14 cellular contexts compared by ENCODE assay signal in genomic region chr11:60872124-60872951, GRCh38. TPM values are rescaled to one million over a fixed set of nuclear protein-coding genes. Genes with fewer than 3 reads are reported as not detected.
A peak's percentile ranks its signal among the peaks of the same experiment; 100 is the strongest.
DNase-seq lines count a peak whose midpoint lies in the region; ATAC-seq and TF ChIP-seq lines count a peak whose summit lies in the region.
"Had no signal": no experiment of that assay in that cellular context is flagged by ENCODE, and none has a peak within 500 bp of the region (broad histone marks: within the 10 kb centered on the region; RNA-seq: fewer than 3 reads in every experiment).

No MANE protein-coding gene starts in this region.

- CTCF ChIA-PET in WTC11 (lab: Charles Lee): interaction anchor here (0.9 to 7.9 kb wide), 9 partner anchors 15 to 109 kb away, joined by 3 to 44 read pairs (median 6); no protein-coding TSS in a partner anchor

- no peak overlapping the region for H3K4me3 Mint-ChIP-seq in WTC11
- H3K4me3 Mint-ChIP-seq: activated CD4-positive, alpha-beta T cell treated with anti-CD3 and anti-CD28 coated beads for 36 hours had no signal

- ATAC-seq in WTC11 (no peak), GM21717 (IDR thresholded peaks at IDR 0.05; ENCODE audit: unreplicated experiment) (no peak)

- no peaks in the 10 kb centered on the region for H3K9me3 Mint-ChIP-seq in WTC11

- no peaks in the 10 kb centered on the region for H3K27me3 ChIP-seq in Peyer's patch
- H3K27me3 ChIP-seq: cardiac muscle cell had no signal

- in situ Hi-C loops in GM13977 (cut with MboI; ENCODE audit: low pct_unique_long_range_greater_than_20kb, low sequenced_read_pairs, unreplicated experiment): no loop called here

- TF ChIP-seq POLR2A in Peyer's patch (IDR thresholded peaks at IDR 0.05): no peak

- H3K27me3 Mint-ChIP-seq in WTC11 (ENCODE audit: low read depth): no peaks in the 10 kb centered on the region
- H3K27me3 Mint-ChIP-seq: activated CD4-positive, alpha-beta T cell treated with anti-CD3 and anti-CD28 coated beads for 36 hours had no signal

- H3K27ac ChIP-seq in Peyer's patch: peak overlapping the region in 3 of 4 donors; percentile 48 to 65 (median 57)
- H3K27ac ChIP-seq: cardiac muscle cell had no signal

- H3K4me3 ChIP-seq in Peyer's patch (no peak overlapping the region), fibroblast of villous mesenchyme (ENCODE audit: low read depth, low read length) (no peak overlapping the region), skeletal muscle cell (ENCODE audit: low read depth, low read length) (no peak overlapping the region)
- H3K4me3 ChIP-seq: cardiac muscle cell, skin epidermis had no signal

- peaks cover 0 to 15% (median 0%) of the 10 kb centered on the region in 4 donors for H3K4me1 ChIP-seq in Peyer's patch

- H3K36me3 ChIP-seq in Peyer's patch: no peaks in the 10 kb centered on the region
- H3K36me3 ChIP-seq: cardiac muscle cell had no signal

- DNase-seq in GM04504 (ENCODE audit: low read depth) (peak; percentile 69), Peyer's patch (peak in 2 of 3 donors; percentile 41 to 55), fibroblast of villous mesenchyme (ENCODE audit: low read depth) (peak; percentile 86), skeletal muscle cell (ENCODE audit: low read depth) (peak; percentile 74), WTC11 (ENCODE audit: low spot score) (no peak), GM13977 (ENCODE audit: low spot score) (no peak), NCI-H1417 (lab: John Stamatoyannopoulos, UW) (no peak)
- DNase-seq: activated CD4-positive, alpha-beta T cell treated with anti-CD3 and anti-CD28 coated beads for 36 hours; NCI-H1417 treated with DMSO at 0.1 percent for 48 hours; stimulated activated naive CD8-positive, alpha-beta T cell treated with anti-CD3 and anti-CD28 coated beads, Interleukin-15, Interleukin-2, amounts not matched to agents 100 U/mL and 50 U/mL, for 24 hours had no signal

- no peak overlapping the region for H3K27ac Mint-ChIP-seq in WTC11
- H3K27ac Mint-ChIP-seq: activated CD4-positive, alpha-beta T cell treated with anti-CD3 and anti-CD28 coated beads for 36 hours had no signal

- no peak for TF ChIP-seq CTCF in Peyer's patch (IDR thresholded peaks at IDR 0.05)
- no peak for TF ChIP-seq CTCF in fibroblast of villous mesenchyme (IDR thresholded peaks at IDR 0.05; ENCODE audit: insufficient read depth, low read depth, low read length)
- no peak for TF ChIP-seq CTCF in WTC11 (IDR thresholded peaks at IDR 0.05)
- no peak for TF ChIP-seq CTCF in GM13977 (IDR thresholded peaks at IDR 0.05; ENCODE audit: extremely low read depth, insufficient read depth, missing control alignments)

- peaks cover 8% of the 10 kb centered on the region for H3K4me1 Mint-ChIP-seq in WTC11

- no peaks in the 10 kb centered on the region for H3K9me3 ChIP-seq in Peyer's patch

- POLR2A ChIA-PET in WTC11 (lab: Charles Lee): interaction anchor here (0.6 kb wide), 1 partner anchor 527 kb away, joined by 3 read pairs; no protein-coding TSS in a partner anchor

- no peaks in the 10 kb centered on the region for H3K36me3 Mint-ChIP-seq in WTC11

TF ChIP-seq in WTC11, 78 proteins besides CTCF, POLR2A, EP300 and RAD21 (continues in another document):
- TF ChIP-seq E2F1 (CRISPR knock-in tag; IDR thresholded peaks at IDR 0.05) (no peak), ZNF121 (CRISPR knock-in tag; IDR thresholded peaks at IDR 0.05) (no peak), AFF4 (CRISPR knock-in tag; IDR thresholded peaks at IDR 0.05; ENCODE audit: borderline replicate concordance) (no peak), ZNF219 (CRISPR knock-in tag; IDR thresholded peaks at IDR 0.05; ENCODE audit: borderline replicate concordance) (no peak), FOXK1 (CRISPR knock-in tag; IDR thresholded peaks at IDR 0.05) (no peak), ESRRA (CRISPR knock-in tag; IDR thresholded peaks at IDR 0.05; ENCODE audit: borderline replicate concordance) (no peak), MXD4 (CRISPR knock-in tag; IDR thresholded peaks at IDR 0.05; ENCODE audit: borderline replicate concordance) (no peak), ZMAT4 (CRISPR knock-in tag; IDR thresholded peaks at IDR 0.05) (no peak), ZNF425 (CRISPR knock-in tag; conservative IDR thresholded peaks at IDR 0.05) (no peak), SP1 (CRISPR knock-in tag; conservative IDR thresholded peaks at IDR 0.05) (no peak)

RNA-seq across cellular contexts. Expression of gene ZP1, which starts 5.0 kb away (rescaled TPM):
- 1 to 10 TPM in 1 of 4 donors, not detected in 3; 2.1 TPM for total RNA-seq in Peyer's patch
- total RNA-seq in fibroblast of villous mesenchyme: not detected in 2 replicates
- not detected in 3 replicates for total RNA-seq in WTC11 (2021)
- total RNA-seq: activated CD4-positive, alpha-beta T cell treated with anti-CD3 and anti-CD28 coated beads for 36 hours; cardiac muscle cell; kidney epithelial cell had no signal

RNA-seq across cellular contexts. Expression of gene PTGDR2, which starts 16.6 kb away (rescaled TPM):
- 10 to 100 TPM in 1 of 4 donors, 1 to 10 TPM in 3; 1.5 to 18.2 (median 2.6) TPM for total RNA-seq in Peyer's patch
- under 0.01 TPM in 1 of 2 replicates, not detected in the other for total RNA-seq in fibroblast of villous mesenchyme
- total RNA-seq in WTC11 (2021): 0.07 to 0.14 TPM (median 0.14 TPM) in 3 replicates
- total RNA-seq: kidney epithelial cell had no signal

RNA-seq across cellular contexts. Expression of gene CCDC86, which starts 30.4 kb away (rescaled TPM):
- 10 to 100 TPM in 2 of 4 donors, 1 to 10 TPM in 2; 8.7 to 33.0 (median 12.4) TPM for total RNA-seq in Peyer's patch
- 11.2 and 13.5 TPM in 2 replicates for total RNA-seq in fibroblast of villous mesenchyme
- 49.4 to 53.5 TPM (median 53.1 TPM) in 3 replicates for total RNA-seq in WTC11 (2021)

RNA-seq across cellular contexts. Expression of gene PRPF19, which starts 34.0 kb away (rescaled TPM):
- 10 to 100 TPM; 36.1 to 53.4 (median 46.5) TPM for total RNA-seq in Peyer's patch
- total RNA-seq in fibroblast of villous mesenchyme: 40.9 and 41.5 TPM in 2 replicates
- total RNA-seq in WTC11 (2021): 103 to 116 TPM (median 105 TPM) in 3 replicates

RNA-seq across cellular contexts. Expression of gene TMEM109, which starts 41.6 kb away (rescaled TPM):
- total RNA-seq in Peyer's patch: 10 to 100 TPM; 26.3 to 40.5 (median 36.6) TPM
- 28.9 and 38.3 TPM in 2 replicates for total RNA-seq in fibroblast of villous mesenchyme
- total RNA-seq in WTC11 (2021): 24.1 to 26.8 TPM (median 25.1 TPM) in 3 replicates

Comparison
In these comparisons a context has a peak if more than half of its experiments do, and no peak if none do; other contexts are left out.
1. DNase-seq: peak in GM04504 (single experiment), Peyer's patch (2 of 3), fibroblast of villous mesenchyme (single experiment) and skeletal muscle cell (single experiment); none in WTC11 (single experiment), GM13977 (single experiment) and NCI-H1417 (0 of 3).